In genomic region chr12:9365296-9365695, GRCh38 we compare ENCODE assay signal across 2 cellular contexts.
TF ChIP-seq lines count a peak whose summit lies in the region.

No MANE protein-coding gene starts in this region.

TF ChIP-seq in HepG2, 621 proteins besides CTCF, POLR2A, EP300 and RAD21 (continued from another document and continues in another):
- TF ChIP-seq HBP1 (CRISPR knock-in tag; IDR thresholded peaks at IDR 0.05; ENCODE audit: low read depth) (no peak), ZNF674 (CRISPR knock-in tag; IDR thresholded peaks at IDR 0.05; ENCODE audit: low read depth) (no peak), FOXO4 (CRISPR knock-in tag; conservative IDR thresholded peaks at IDR 0.05) (no peak), ZSCAN9 (CRISPR knock-in tag; IDR thresholded peaks at IDR 0.05; ENCODE audit: borderline replicate concordance) (no peak), AGO2 (optimal IDR thresholded peaks at IDR 0.05; ENCODE audit: low read depth, low read length) (no peak), ZNF263 (CRISPR knock-in tag; IDR thresholded peaks at IDR 0.05) (no peak), CCAR2 (optimal IDR thresholded peaks at IDR 0.05; ENCODE audit: low read depth, low read length) (no peak), NFKB2 (CRISPR knock-in tag; IDR thresholded peaks at IDR 0.05; ENCODE audit: borderline replicate concordance) (no peak), ZNF792 (CRISPR knock-in tag; IDR thresholded peaks at IDR 0.05) (no peak), HOXA9 (CRISPR knock-in tag; IDR thresholded peaks at IDR 0.05; ENCODE audit: borderline replicate concordance) (no peak), NFE2L2 (IDR thresholded peaks at IDR 0.05; ENCODE audit: low read length) (no peak), SPEN (CRISPR knock-in tag; IDR thresholded peaks at IDR 0.05; ENCODE audit: low read depth) (no peak), CEBPG (CRISPR knock-in tag; IDR thresholded peaks at IDR 0.05) (0 out of 2 replicates have a peak, but pooled peaks have one; percentile 11)
- TF ChIP-seq, protein P1, sequence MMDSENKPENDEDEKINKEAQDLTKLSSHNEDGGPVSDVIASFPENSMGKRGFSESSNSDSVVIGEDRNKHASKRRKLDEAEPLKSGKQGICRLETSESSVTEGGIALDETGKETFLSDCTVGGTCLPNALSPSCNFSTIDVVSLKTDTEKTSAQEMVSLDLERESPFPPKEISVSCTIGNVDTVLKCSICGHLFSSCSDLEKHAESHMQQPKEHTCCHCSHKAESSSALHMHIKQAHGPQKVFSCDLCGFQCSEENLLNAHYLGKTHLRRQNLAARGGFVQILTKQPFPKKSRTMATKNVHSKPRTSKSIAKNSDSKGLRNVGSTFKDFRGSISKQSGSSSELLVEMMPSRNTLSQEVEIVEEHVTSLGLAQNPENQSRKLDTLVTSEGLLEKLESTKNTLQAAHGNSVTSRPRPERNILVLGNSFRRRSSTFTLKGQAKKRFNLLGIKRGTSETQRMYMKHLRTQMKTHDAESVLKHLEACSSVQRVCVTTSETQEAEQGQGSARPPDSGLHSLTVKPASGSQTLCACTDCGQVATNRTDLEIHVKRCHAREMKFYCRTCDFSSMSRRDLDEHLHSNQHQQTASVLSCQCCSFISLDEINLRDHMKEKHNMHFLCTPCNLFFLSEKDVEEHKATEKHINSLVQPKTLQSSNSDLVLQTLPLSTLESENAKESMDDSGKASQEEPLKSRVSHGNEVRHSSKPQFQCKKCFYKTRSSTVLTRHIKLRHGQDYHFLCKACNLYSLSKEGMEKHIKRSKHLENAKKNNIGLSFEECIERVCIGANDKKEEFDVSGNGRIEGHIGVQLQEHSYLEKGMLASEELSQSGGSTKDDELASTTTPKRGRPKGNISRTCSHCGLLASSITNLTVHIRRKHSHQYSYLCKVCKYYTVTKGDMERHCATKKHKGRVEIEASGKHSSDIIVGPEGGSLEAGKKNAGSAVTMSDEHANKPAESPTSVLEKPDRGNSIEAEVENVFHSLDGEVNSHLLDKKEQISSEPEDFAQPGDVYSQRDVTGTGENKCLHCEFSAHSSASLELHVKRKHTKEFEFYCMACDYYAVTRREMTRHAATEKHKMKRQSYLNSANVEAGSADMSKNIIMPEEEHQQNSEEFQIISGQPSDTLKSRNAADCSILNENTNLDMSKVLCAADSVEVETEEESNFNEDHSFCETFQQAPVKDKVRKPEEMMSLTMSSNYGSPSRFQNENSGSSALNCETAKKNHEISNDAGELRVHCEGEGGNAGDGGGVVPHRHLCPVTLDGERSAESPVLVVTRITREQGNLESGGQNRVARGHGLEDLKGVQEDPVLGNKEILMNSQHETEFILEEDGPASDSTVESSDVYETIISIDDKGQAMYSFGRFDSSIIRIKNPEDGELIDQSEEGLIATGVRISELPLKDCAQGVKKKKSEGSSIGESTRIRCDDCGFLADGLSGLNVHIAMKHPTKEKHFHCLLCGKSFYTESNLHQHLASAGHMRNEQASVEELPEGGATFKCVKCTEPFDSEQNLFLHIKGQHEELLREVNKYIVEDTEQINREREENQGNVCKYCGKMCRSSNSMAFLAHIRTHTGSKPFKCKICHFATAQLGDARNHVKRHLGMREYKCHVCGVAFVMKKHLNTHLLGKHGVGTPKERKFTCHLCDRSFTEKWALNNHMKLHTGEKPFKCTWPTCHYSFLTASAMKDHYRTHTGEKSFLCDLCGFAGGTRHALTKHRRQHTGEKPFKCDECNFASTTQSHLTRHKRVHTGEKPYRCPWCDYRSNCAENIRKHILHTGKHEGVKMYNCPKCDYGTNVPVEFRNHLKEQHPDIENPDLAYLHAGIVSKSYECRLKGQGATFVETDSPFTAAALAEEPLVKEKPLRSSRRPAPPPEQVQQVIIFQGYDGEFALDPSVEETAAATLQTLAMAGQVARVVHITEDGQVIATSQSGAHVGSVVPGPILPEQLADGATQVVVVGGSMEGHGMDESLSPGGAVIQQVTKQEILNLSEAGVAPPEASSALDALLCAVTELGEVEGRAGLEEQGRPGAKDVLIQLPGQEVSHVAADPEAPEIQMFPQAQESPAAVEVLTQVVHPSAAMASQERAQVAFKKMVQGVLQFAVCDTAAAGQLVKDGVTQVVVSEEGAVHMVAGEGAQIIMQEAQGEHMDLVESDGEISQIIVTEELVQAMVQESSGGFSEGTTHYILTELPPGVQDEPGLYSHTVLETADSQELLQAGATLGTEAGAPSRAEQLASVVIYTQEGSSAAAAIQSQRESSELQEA (CRISPR knock-in tag; IDR thresholded peaks at IDR 0.05; ENCODE audit: not compliant biosample characterization) = no peak

TF ChIP-seq in WTC11, 78 proteins besides CTCF, POLR2A, EP300 and RAD21 (continued from another document):
- TF ChIP-seq, protein P2, sequence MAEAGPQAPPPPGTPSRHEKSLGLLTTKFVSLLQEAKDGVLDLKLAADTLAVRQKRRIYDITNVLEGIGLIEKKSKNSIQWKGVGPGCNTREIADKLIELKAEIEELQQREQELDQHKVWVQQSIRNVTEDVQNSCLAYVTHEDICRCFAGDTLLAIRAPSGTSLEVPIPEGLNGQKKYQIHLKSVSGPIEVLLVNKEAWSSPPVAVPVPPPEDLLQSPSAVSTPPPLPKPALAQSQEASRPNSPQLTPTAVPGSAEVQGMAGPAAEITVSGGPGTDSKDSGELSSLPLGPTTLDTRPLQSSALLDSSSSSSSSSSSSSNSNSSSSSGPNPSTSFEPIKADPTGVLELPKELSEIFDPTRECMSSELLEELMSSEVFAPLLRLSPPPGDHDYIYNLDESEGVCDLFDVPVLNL (CRISPR knock-in tag; IDR thresholded peaks at IDR 0.05; ENCODE audit: borderline replicate concordance, low read depth) = no peak
- TF ChIP-seq FOXJ3 (CRISPR knock-in tag; IDR thresholded peaks at IDR 0.05; ENCODE audit: borderline replicate concordance) = no peak
- no peak for TF ChIP-seq MAX (CRISPR knock-in tag; IDR thresholded peaks at IDR 0.05)
- TF ChIP-seq ZNF121 (CRISPR knock-in tag; IDR thresholded peaks at IDR 0.05) = no peak
- no peak for TF ChIP-seq RELA (CRISPR knock-in tag; IDR thresholded peaks at IDR 0.05; ENCODE audit: borderline replicate concordance)
- TF ChIP-seq RORB (CRISPR knock-in tag; IDR thresholded peaks at IDR 0.05) = no peak
- TF ChIP-seq, protein P3, sequence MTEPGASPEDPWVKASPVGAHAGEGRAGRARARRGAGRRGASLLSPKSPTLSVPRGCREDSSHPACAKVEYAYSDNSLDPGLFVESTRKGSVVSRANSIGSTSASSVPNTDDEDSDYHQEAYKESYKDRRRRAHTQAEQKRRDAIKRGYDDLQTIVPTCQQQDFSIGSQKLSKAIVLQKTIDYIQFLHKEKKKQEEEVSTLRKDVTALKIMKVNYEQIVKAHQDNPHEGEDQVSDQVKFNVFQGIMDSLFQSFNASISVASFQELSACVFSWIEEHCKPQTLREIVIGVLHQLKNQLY (CRISPR knock-in tag; IDR thresholded peaks at IDR 0.05) = no peak
- TF ChIP-seq ATF3 (CRISPR knock-in tag; conservative IDR thresholded peaks at IDR 0.05) = no peak
- TF ChIP-seq NFATC4 (CRISPR knock-in tag; IDR thresholded peaks at IDR 0.05) = no peak
- no peak for TF ChIP-seq ATF1 (CRISPR knock-in tag; IDR thresholded peaks at IDR 0.05)
- no peak for TF ChIP-seq NR3C1 (CRISPR knock-in tag; conservative IDR thresholded peaks at IDR 0.05; ENCODE audit: low read depth)
- TF ChIP-seq ZBTB21 (CRISPR knock-in tag; IDR thresholded peaks at IDR 0.05; ENCODE audit: borderline replicate concordance) = no peak
- TF ChIP-seq ELF4 (CRISPR knock-in tag; IDR thresholded peaks at IDR 0.05; ENCODE audit: low read depth) = no peak
